ENCODE assay signal across 25 cellular contexts in the genomic region with DNA sequence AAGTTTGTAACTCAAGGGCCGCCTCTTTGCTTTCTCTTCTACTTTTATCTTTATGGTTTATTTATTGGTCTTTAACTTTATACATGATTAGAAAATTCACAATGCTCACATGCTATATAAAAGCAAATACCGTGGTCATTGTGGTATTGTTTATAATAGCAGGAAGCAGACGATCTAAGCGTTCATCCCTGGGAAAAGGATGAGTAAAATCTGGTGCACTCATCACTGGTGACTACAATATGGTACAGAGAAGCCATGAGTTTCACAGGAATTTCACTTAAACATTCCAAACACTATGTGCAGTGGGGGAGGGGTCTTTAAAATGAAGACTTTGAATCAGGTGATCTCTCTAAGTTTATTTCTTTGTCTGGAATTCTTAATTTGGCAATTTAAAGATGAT.
A peak's percentile ranks its signal among the peaks of the same experiment; 100 is the strongest.
DNase-seq lines count a peak whose midpoint lies in the region; ATAC-seq and TF ChIP-seq lines count a peak whose summit lies in the region.
"Had no signal": no experiment of that assay in that cellular context is flagged by ENCODE, and none has a peak within 500 bp of the region (broad histone marks: within the 10 kb centered on the region; RNA-seq: fewer than 3 reads in every experiment).

No MANE protein-coding gene starts in this region.

- no peak overlapping the region for H3K14ac ChIP-seq in IMR-90 (replicated peaks; ENCODE audit: low read depth, low read length)
- H3K14ac ChIP-seq in mesenchymal stem cell (ENCODE audit: low read length in 2 of 2), result no peak overlapping the region

- no peaks in the 10 kb centered on the region for H3K79me1 ChIP-seq in IMR-90 (ENCODE audit: low read depth in 1 of 2, low read length in 2 of 2)
- no peaks in the 10 kb centered on the region for H3K79me1 ChIP-seq in mesenchymal stem cell (replicated peaks; ENCODE audit: low read length, poor library complexity, severe bottlenecking)

- H3K9me3 Mint-ChIP-seq in WTC11, result no peaks in the 10 kb centered on the region
- H3K9me3 Mint-ChIP-seq: CD4-positive, alpha-beta T cell had no signal

- H3K9ac ChIP-seq in IMR-90 (ENCODE audit: low read depth, low read length), result no peak overlapping the region
- H3K9ac ChIP-seq in mesenchymal stem cell (ENCODE audit: low read length), result no peak overlapping the region
- H3K9ac ChIP-seq: BLaER1 treated with 17β-estradiol and CSF1 and Interleukin-3, amounts not matched to agents 10 nM and 100 nM had no signal

- no peak overlapping the region for H4K91ac ChIP-seq in IMR-90 (ENCODE audit: insufficient read depth, low read depth, low read length)
- H4K91ac ChIP-seq in mesenchymal stem cell (ENCODE audit: low read length), result no peak overlapping the region

- H3K4ac ChIP-seq in IMR-90 (ENCODE audit: low read depth, low read length) (no peak overlapping the region), mesenchymal stem cell (ENCODE audit: low read depth in 1 of 2, low read length in 2 of 2) (no peak overlapping the region)

- in situ Hi-C loops in IMR-90 (cut with MboI; ENCODE audit: low sequenced_read_pairs) (no loop called here), brain microvascular endothelial cell (cut with HindIII; ENCODE audit: low pct_ligation_motif_present, low sequenced_read_pairs) (no loop called here)

- H3K9me3 ChIP-seq in IMR-90 (ENCODE audit: control insufficient read depth, insufficient read depth, low read length) (no peaks in the 10 kb centered on the region), mesenchymal stem cell (ENCODE audit: control insufficient read depth, low read length) (no peaks in the 10 kb centered on the region)
- H3K9me3 ChIP-seq: A549; BLaER1 treated with 17β-estradiol and CSF1 and Interleukin-3, amounts not matched to agents 10 nM and 100 nM; MG63; Peyer's patch had no signal

- no peak for ATAC-seq in IMR-90 (ENCODE audit: low read depth)
- no peak for ATAC-seq in WTC11
- no peak for ATAC-seq in left cardiac atrium
- ATAC-seq: A549, HCT116 had no signal

- H2AK9ac ChIP-seq in IMR-90 (replicated peaks; ENCODE audit: low read depth, low read length, poor library complexity), result no peak overlapping the region

- no peak overlapping the region for H2BK20ac ChIP-seq in IMR-90 (ENCODE audit: low read depth, low read length)

- H2BK12ac ChIP-seq in mesenchymal stem cell (ENCODE audit: low read length in 2 of 2), result no peak overlapping the region

- H3K36me3 ChIP-seq in IMR-90 (ENCODE audit: control insufficient read depth, insufficient read depth, low read length), result no peaks in the 10 kb centered on the region
- no peaks in the 10 kb centered on the region for H3K36me3 ChIP-seq in brain microvascular endothelial cell (replicated peaks)
- no peaks in the 10 kb centered on the region for H3K36me3 ChIP-seq in mesenchymal stem cell (ENCODE audit: control insufficient read depth in 1 of 2, insufficient read depth in 2 of 2, low read depth in 1 of 2, low read length in 2 of 2)
- H3K36me3 ChIP-seq: BLaER1 treated with 17β-estradiol and CSF1 and Interleukin-3, amounts not matched to agents 10 nM and 100 nM; Peyer's patch had no signal

- dilution Hi-C loops in IMR-90 (cut with HindIII; ENCODE audit: low sequenced_read_pairs, unreplicated experiment), result no loop called here

- TF ChIP-seq POLR2A in IMR-90 (IDR thresholded peaks at IDR 0.05; ENCODE audit: low read depth, low read length), result no peak

- H4K8ac ChIP-seq in IMR-90 (ENCODE audit: low read depth in 2 of 2, low read length in 2 of 2) (no peak overlapping the region), mesenchymal stem cell (ENCODE audit: low read length) (no peak overlapping the region)

- H3K4me3 ChIP-seq in IMR-90 (ENCODE audit: insufficient read depth, low read depth, low read length) (no peak overlapping the region), brain microvascular endothelial cell (ENCODE audit: low read depth, low read length) (no peak overlapping the region), mesenchymal stem cell (ENCODE audit: insufficient read depth in 1 of 2, low read depth in 1 of 2, low read length in 2 of 2) (no peak overlapping the region)
- H3K4me3 ChIP-seq: A549; BLaER1 treated with 17β-estradiol and CSF1 and Interleukin-3, amounts not matched to agents 10 nM and 100 nM; MG63; Peyer's patch had no signal

- BruUV-seq in IMR-90 (replicated peaks; lab: Mats Ljungman, UMichigan), result no TSS peak

- H2AFZ ChIP-seq in IMR-90 (replicated peaks; ENCODE audit: low read length, poor library complexity) (no peak overlapping the region), mesenchymal stem cell (ENCODE audit: low read depth, low read length) (no peak overlapping the region)

- no peak overlapping the region for H3K18ac ChIP-seq in IMR-90 (ENCODE audit: low read depth, low read length)
- H3K18ac ChIP-seq in mesenchymal stem cell (ENCODE audit: low read depth in 1 of 2, low read length in 2 of 2), result no peak overlapping the region

- no peak overlapping the region for H4K5ac ChIP-seq in IMR-90 (ENCODE audit: low read depth, low read length)

- intact Hi-C loops in IMR-90 (cut with micrococcal nuclease) (no loop called here), left cardiac atrium (cut with DNase I) (no loop called here)

- H3K4me2 ChIP-seq in IMR-90 (ENCODE audit: low read depth, low read length), result no peak overlapping the region
- H3K4me2 ChIP-seq in mesenchymal stem cell (ENCODE audit: low read length, poor library complexity, severe bottlenecking), result no peak overlapping the region
- H3K4me2 ChIP-seq: A549; BLaER1 treated with 17β-estradiol and CSF1 and Interleukin-3, amounts not matched to agents 10 nM and 100 nM had no signal

- DNase-seq in ELR (ENCODE audit: low read depth) (peak; percentile 62), IMR-90 (peak; percentile 30), brain microvascular endothelial cell (peak; percentile 11), mesenchymal stem cell (peak; percentile 69), WTC11 (ENCODE audit: low spot score) (no peak), amniotic stem cell (lab: John Stamatoyannopoulos, UW) (no peak), left cardiac atrium (no peak)
- DNase-seq: AML-193; CD4-positive, alpha-beta T cell; EL; GF-D8; GOT3; KG1; MG63; NCI-H1694; NCI-H2029 treated with DMSO at 0.1 percent for 48 hours; NCI-H2227 treated with DMSO at 0.1 percent for 48 hours; NCI-H510A; NCI-H69; Peyer's patch; SHP77 treated with DMSO at 0.1 percent for 48 hours; SW 1271 had no signal

- no peak overlapping the region for H3K4me3 Mint-ChIP-seq in WTC11
- H3K4me3 Mint-ChIP-seq: CD4-positive, alpha-beta T cell had no signal

- H2BK15ac ChIP-seq in IMR-90 (ENCODE audit: low read depth, low read length) (no peak overlapping the region), mesenchymal stem cell (ENCODE audit: low read depth, poor library complexity, severe bottlenecking) (no peak overlapping the region)

- H3K27me3 Mint-ChIP-seq in WTC11 (ENCODE audit: low read depth), result no peaks in the 10 kb centered on the region
- H3K27me3 Mint-ChIP-seq: CD4-positive, alpha-beta T cell had no signal

- no peak for TF ChIP-seq CTCF in IMR-90 (conservative IDR thresholded peaks at IDR 0.05; ENCODE audit: low read depth, low read length)
- no peak for TF ChIP-seq CTCF in brain microvascular endothelial cell (IDR thresholded peaks at IDR 0.05; ENCODE audit: low read depth, low read length, missing control alignments)
- no peak for TF ChIP-seq CTCF in WTC11 (IDR thresholded peaks at IDR 0.05)

- H2BK120ac ChIP-seq in IMR-90 (ENCODE audit: low read depth, low read length) (no peak overlapping the region), mesenchymal stem cell (ENCODE audit: low read depth, low read length) (no peak overlapping the region)

- POLR2A ChIA-PET in IMR-90 (lab: Charles Lee; ENCODE audit: unreplicated experiment) (no interaction called here), WTC11 (lab: Charles Lee) (no interaction called here)

- no peaks in the 10 kb centered on the region for H4K20me1 ChIP-seq in IMR-90 (ENCODE audit: insufficient read depth, low read length)
- H4K20me1 ChIP-seq: BLaER1 treated with 17β-estradiol and CSF1 and Interleukin-3, amounts not matched to agents 10 nM and 100 nM had no signal

- H3K27me3 ChIP-seq in IMR-90 (ENCODE audit: control insufficient read depth, insufficient read depth, low read length) (no peaks in the 10 kb centered on the region), brain microvascular endothelial cell (replicated peaks) (no peaks in the 10 kb centered on the region), mesenchymal stem cell (ENCODE audit: control insufficient read depth in 1 of 2, insufficient read depth in 1 of 2, low read length in 2 of 2) (no peaks in the 10 kb centered on the region)
- H3K27me3 ChIP-seq: BLaER1 treated with 17β-estradiol and CSF1 and Interleukin-3, amounts not matched to agents 10 nM and 100 nM; MG63; Peyer's patch had no signal

- H3K9me1 ChIP-seq in IMR-90 (ENCODE audit: insufficient read depth, low read length), result no peaks in the 10 kb centered on the region

- H3K4me1 ChIP-seq in IMR-90 (ENCODE audit: control insufficient read depth, insufficient read depth, low read length), result no peaks in the 10 kb centered on the region
- no peaks in the 10 kb centered on the region for H3K4me1 ChIP-seq in mesenchymal stem cell (ENCODE audit: control insufficient read depth, insufficient read depth, low read depth, low read length)
- H3K4me1 ChIP-seq: A549; BLaER1 treated with 17β-estradiol and CSF1 and Interleukin-3, amounts not matched to agents 10 nM and 100 nM; Peyer's patch had no signal

- no peak overlapping the region for H3K56ac ChIP-seq in IMR-90 (ENCODE audit: extremely low read depth, insufficient read depth, low read length)

- no CpG with 5 or more reads among the region's 4 CpGs for WGBS in IMR-90 (ENCODE audit: extremely low coverage in 2 of 2, insufficient read length in 1 of 2), 2 experiments
- WGBS in mesenchymal stem cell, result 0% methylated on average over 3 of the region's 4 CpGs

- H3K4me1 Mint-ChIP-seq in WTC11, result peaks cover 4% of the 10 kb centered on the region; the same call in 1 of the 2 replicates

- no peaks in the 10 kb centered on the region for H3K36me3 Mint-ChIP-seq in WTC11

- TF ChIP-seq RAD21 in IMR-90 (IDR thresholded peaks at IDR 0.05; ENCODE audit: low read length), result no peak

- H2BK5ac ChIP-seq in IMR-90 (ENCODE audit: low read depth, low read length, poor library complexity, severe bottlenecking) (no peak overlapping the region), mesenchymal stem cell (ENCODE audit: low read depth, low read length, poor library complexity, severe bottlenecking) (no peak overlapping the region)

- H3K23ac ChIP-seq in IMR-90 (ENCODE audit: low read depth, low read length) (no peak overlapping the region), mesenchymal stem cell (ENCODE audit: low read length in 2 of 2) (no peak overlapping the region)

- H3K27ac ChIP-seq in IMR-90 (ENCODE audit: insufficient read depth, low read length), result no peak overlapping the region
- no peak overlapping the region for H3K27ac ChIP-seq in brain microvascular endothelial cell
- no peak overlapping the region for H3K27ac ChIP-seq in mesenchymal stem cell (ENCODE audit: low read length, poor library complexity, severe bottlenecking)
- H3K27ac ChIP-seq: A549; BLaER1 treated with 17β-estradiol and CSF1 and Interleukin-3, amounts not matched to agents 10 nM and 100 nM; Peyer's patch had no signal

- H2AK5ac ChIP-seq in IMR-90 (ENCODE audit: low read depth, low read length), result no peak overlapping the region
- H2AK5ac ChIP-seq in mesenchymal stem cell (ENCODE audit: low read length, severe bottlenecking), result no peak overlapping the region

- no peak overlapping the region for H3K27ac Mint-ChIP-seq in WTC11
- H3K27ac Mint-ChIP-seq: CD4-positive, alpha-beta T cell had no signal

- CTCF ChIA-PET in IMR-90 (lab: Yijun Ruan, JAX), result no interaction called here
- CTCF ChIA-PET in WTC11 (lab: Charles Lee), result interaction anchor here (1.1 to 1.4 kb wide), 2 partner anchors 89 to 98 kb away, joined by 3 to 5 read pairs; a partner anchor contains a TSS

Comparison
In these comparisons a context has a peak if more than half of its experiments do, and no peak if none do; other contexts are left out.
1. DNase-seq: peak in ELR (single experiment), IMR-90 (single experiment), brain microvascular endothelial cell (single experiment) and mesenchymal stem cell (single experiment); none in WTC11 (single experiment), amniotic stem cell (single experiment) and left cardiac atrium (single experiment).